In genomic region chr18:26397019-26397418, GRCh38 we compare ENCODE assay signal across 30 cellular contexts.
DNase-seq lines count a peak whose midpoint lies in the region; ATAC-seq and TF ChIP-seq lines count a peak whose summit lies in the region.
"Had no signal": no experiment of that assay in that cellular context is flagged by ENCODE, and none has a peak within 500 bp of the region (broad histone marks: within the 10 kb centered on the region; RNA-seq: fewer than 3 reads in every experiment).

No MANE protein-coding gene starts in this region.

- no peak for TF ChIP-seq CTCF in dorsolateral prefrontal cortex (IDR thresholded peaks at IDR 0.05 in 54 of 56, conservative IDR thresholded peaks at IDR 0.05 in 2 of 56; ENCODE audit: low read depth in 1 of 56, partially characterized antibody in 56 of 56)

- H3K27me3 ChIP-seq in dorsolateral prefrontal cortex = no peaks in the 10 kb centered on the region
- H3K27me3 ChIP-seq: ascending aorta, ovary had no signal

- no peak overlapping the region for H3K4me3 ChIP-seq in dorsolateral prefrontal cortex
- H3K4me3 ChIP-seq: ascending aorta, coronary artery, ovary had no signal

- no peak overlapping the region for H3K27ac Mint-ChIP-seq in stimulated activated effector memory CD8-positive, alpha-beta T cell treated with anti-CD3 and anti-CD28 coated beads, Interleukin-12 subunit alpha, Interleukin-12 subunit beta, amount 100 ng/mL, for 72 hours
- H3K27ac Mint-ChIP-seq: activated B cell treated with CpG ODN at 0.5 μM for 24 hours; activated CD4-positive, alpha-beta T cell treated with anti-CD3 and anti-CD28 coated beads, Interleukin-2, amount 10 ng/mL, durations not matched to agents 7 days and 5 days; activated T-cell treated with anti-CD3 and anti-CD28 coated beads, Interleukin-2, amount 50 U/mL, for 24 hours; IgD-negative memory B cell; nephron progenitor cell; T-helper 1 cell treated with Interleukin-12 subunit alpha and Interleukin-12 subunit beta and Interleukin-4 antibody, amounts not matched to agents 30 μg/mL and 1 μg/mL, for 36 hours had no signal

- no peaks in the 10 kb centered on the region for H3K36me3 Mint-ChIP-seq in stimulated activated effector memory CD8-positive, alpha-beta T cell treated with anti-CD3 and anti-CD28 coated beads, Interleukin-12 subunit alpha, Interleukin-12 subunit beta, amount 100 ng/mL, for 72 hours

- ATAC-seq in GM18861 (IDR thresholded peaks at IDR 0.05; ENCODE audit: unreplicated experiment) (peak; percentile 61), GM21360 (IDR thresholded peaks at IDR 0.05; ENCODE audit: unreplicated experiment) (peak; percentile 80), HG03432 (IDR thresholded peaks at IDR 0.05; ENCODE audit: unreplicated experiment) (peak; percentile 81), HG02840 (IDR thresholded peaks at IDR 0.05; ENCODE audit: low FRiP score, unreplicated experiment) (no peak)
- ATAC-seq in stimulated activated effector memory CD8-positive, alpha-beta T cell treated with anti-CD3 and anti-CD28 coated beads, Interleukin-12 subunit alpha, Interleukin-12 subunit beta, amount 100 ng/mL, for 72 hours = no peak
- ATAC-seq: Panc1, SK-N-SH treated with all-trans-retinoic acid at 6 μM for 48 hours had no signal

- no peak overlapping the region for H3K4me3 Mint-ChIP-seq in stimulated activated effector memory CD8-positive, alpha-beta T cell treated with anti-CD3 and anti-CD28 coated beads, Interleukin-12 subunit alpha, Interleukin-12 subunit beta, amount 100 ng/mL, for 72 hours
- H3K4me3 Mint-ChIP-seq: activated B cell treated with CpG ODN at 0.5 μM for 24 hours; activated CD4-positive, alpha-beta T cell treated with anti-CD3 and anti-CD28 coated beads, Interleukin-2, amount 10 ng/mL, durations not matched to agents 7 days and 5 days; activated T-cell treated with anti-CD3 and anti-CD28 coated beads, Interleukin-2, amount 50 U/mL, for 24 hours; IgD-negative memory B cell; nephron progenitor cell; T-helper 1 cell treated with Interleukin-12 subunit alpha and Interleukin-12 subunit beta and Interleukin-4 antibody, amounts not matched to agents 30 μg/mL and 1 μg/mL, for 36 hours had no signal

- H3K4me1 Mint-ChIP-seq in stimulated activated effector memory CD8-positive, alpha-beta T cell treated with anti-CD3 and anti-CD28 coated beads, Interleukin-12 subunit alpha, Interleukin-12 subunit beta, amount 100 ng/mL, for 72 hours = no peaks in the 10 kb centered on the region
- H3K4me1 Mint-ChIP-seq: activated B cell treated with CpG ODN at 0.5 μM for 24 hours; activated CD4-positive, alpha-beta T cell treated with anti-CD3 and anti-CD28 coated beads, Interleukin-2, amount 10 ng/mL, durations not matched to agents 7 days and 5 days; nephron progenitor cell had no signal

- H3K9me3 Mint-ChIP-seq in stimulated activated effector memory CD8-positive, alpha-beta T cell treated with anti-CD3 and anti-CD28 coated beads, Interleukin-12 subunit alpha, Interleukin-12 subunit beta, amount 100 ng/mL, for 72 hours = no peaks in the 10 kb centered on the region
- H3K9me3 Mint-ChIP-seq: activated B cell treated with CpG ODN at 0.5 μM for 24 hours; activated CD4-positive, alpha-beta T cell treated with anti-CD3 and anti-CD28 coated beads, Interleukin-2, amount 10 ng/mL, durations not matched to agents 7 days and 5 days; activated T-cell treated with anti-CD3 and anti-CD28 coated beads, Interleukin-2, amount 50 U/mL, for 24 hours; IgD-negative memory B cell; nephron progenitor cell; T-helper 1 cell treated with Interleukin-12 subunit alpha and Interleukin-12 subunit beta and Interleukin-4 antibody, amounts not matched to agents 30 μg/mL and 1 μg/mL, for 36 hours had no signal

- intact Hi-C loops in dorsolateral prefrontal cortex (cut with DNase I) = no loop called here

- no peak overlapping the region for H3K27ac ChIP-seq in dorsolateral prefrontal cortex
- H3K27ac ChIP-seq: ascending aorta, coronary artery, ovary had no signal

- no peak for DNase-seq in stimulated activated effector memory CD8-positive, alpha-beta T cell treated with anti-CD3 and anti-CD28 coated beads, Interleukin-12 subunit alpha, Interleukin-12 subunit beta, amount 100 ng/mL, for 72 hours (ENCODE audit: low spot score in 2 of 2)
- DNase-seq in hippocampal formation (lab: John Stamatoyannopoulos, UW) = no peak
- no peak for DNase-seq in dorsolateral prefrontal cortex
- DNase-seq: activated B cell treated with CpG ODN at 0.5 μM for 24 hours; activated CD4-positive, alpha-beta T cell treated with anti-CD3 and anti-CD28 coated beads, Interleukin-2, amount 10 ng/mL, durations not matched to agents 7 days and 5 days; activated gamma-delta T cell; activated T-cell treated with anti-CD3 and anti-CD28 coated beads, Interleukin-2, amount 50 U/mL, for 24 hours; C1 segment of cervical spinal cord; effector memory CD4-positive, alpha-beta T cell; MV-4-11; NCI-H1436; NCI-H2081 treated with DMSO at 0.1 percent for 48 hours; NCI-H226; NCI-H69; nephron progenitor cell; ovary; Right ventricle myocardium superior; stimulated activated CD4-positive, alpha-beta T cell treated with anti-CD3 and anti-CD28 coated beads, Interleukin-15, amount 100 ng/mL, for 24 hours; stimulated activated CD4-positive, alpha-beta T cell treated with anti-CD3 and anti-CD28 coated beads, Interleukin-4, amount 100 ng/mL, for 4 hours; trophoblast cell had no signal

Comparison
In these comparisons a context has a peak if more than half of its experiments do, and no peak if none do; other contexts are left out.
1. ATAC-seq: peak in GM18861 (single experiment), GM21360 (single experiment) and HG03432 (single experiment); none in stimulated activated effector memory CD8-positive, alpha-beta T cell treated with anti-CD3 and anti-CD28 coated beads, Interleukin-12 subunit alpha, Interleukin-12 subunit beta, amount 100 ng/mL, for 72 hours (single experiment) and HG02840 (single experiment).